31 cellular contexts compared by ENCODE assay signal in genomic region chr2:68472796-68473414, GRCh38.
"Had no signal": no experiment of that assay in that cellular context is flagged by ENCODE, and none has a peak within 500 bp of the region (broad histone marks: within the 10 kb centered on the region; RNA-seq: fewer than 3 reads in every experiment).

No MANE protein-coding gene starts in this region.

- H3K4me3 Mint-ChIP-seq: activated B cell treated with CpG ODN at 0.5 μM for 24 hours; activated naive CD4-positive, alpha-beta T cell treated with anti-CD3 and anti-CD28 coated beads, Interleukin-2, amount 10 ng/mL, durations not matched to agents 7 days and 5 days; activated naive CD8-positive, alpha-beta T cell treated with anti-CD3 and anti-CD28 coated beads, Interleukin-2, amount 10 ng/mL, durations not matched to agents 7 days and 5 days; T-cell had no signal

- H3K4me1 ChIP-seq: breast epithelium had no signal

- H3K27me3 ChIP-seq: adrenal gland, body of pancreas, breast epithelium had no signal

- H3K9me3 Mint-ChIP-seq: activated B cell treated with CpG ODN at 0.5 μM for 24 hours; activated naive CD4-positive, alpha-beta T cell treated with anti-CD3 and anti-CD28 coated beads, Interleukin-2, amount 10 ng/mL, durations not matched to agents 7 days and 5 days; activated naive CD8-positive, alpha-beta T cell treated with anti-CD3 and anti-CD28 coated beads, Interleukin-2, amount 10 ng/mL, durations not matched to agents 7 days and 5 days; T-cell had no signal

- ATAC-seq: body of pancreas, K562, Right ventricle myocardium inferior, SK-N-SH treated with all-trans-retinoic acid at 6 μM for 48 hours, T-cell had no signal

- DNase-seq: activated B cell treated with CpG ODN at 0.5 μM for 24 hours; activated CD4-positive, alpha-beta T cell treated with anti-CD3 and anti-CD28 coated beads for 48 hours; activated CD4-positive, CD25-positive, alpha-beta regulatory T cell treated with anti-CD3 and anti-CD28 coated beads, Interleukin-2, amount 50 U/mL, for 72 hours; activated CD8-positive, alpha-beta memory T cell treated with anti-CD3 and anti-CD28 coated beads, Interleukin-2, amount 50 U/mL, for 4 hours; activated gamma-delta T cell treated with Interleukin-2 at 50 U/mL for 16 hours; activated naive CD4-positive, alpha-beta T cell treated with anti-CD3 and anti-CD28 coated beads, Interleukin-2, amount 10 ng/mL, durations not matched to agents 7 days and 5 days; activated naive CD8-positive, alpha-beta T cell treated with anti-CD3 and anti-CD28 coated beads, Interleukin-2, amount 10 ng/mL, durations not matched to agents 7 days and 5 days; activated T-cell treated with anti-CD3 and anti-CD28 coated beads for 4 hours; activated T-cell treated with anti-CD3 and anti-CD28 coated beads, Interleukin-2, amount 50 U/mL, for 48 hours; adrenal gland; body of pancreas; IMR-90; NCI-H1092 treated with DMSO at 0.1 percent for 48 hours; NCI-H1436; NCI-H1694; NCI-H1930; NCI-H2081 treated with DMSO at 0.1 percent for 48 hours; NCI-H226; NCI-H526; NCI-H748 treated with DMSO at 0.1 percent for 48 hours; PC-9; SIG-M5; T-cell; T-helper 2 cell; T-helper 9 cell had no signal

- H3K27ac ChIP-seq: adrenal gland, body of pancreas, breast epithelium, PC-9, RWPE1, VCaP had no signal

- H3K36me3 ChIP-seq: adrenal gland, breast epithelium had no signal

- H3K27ac Mint-ChIP-seq: activated B cell treated with CpG ODN at 0.5 μM for 24 hours; activated naive CD4-positive, alpha-beta T cell treated with anti-CD3 and anti-CD28 coated beads, Interleukin-2, amount 10 ng/mL, durations not matched to agents 7 days and 5 days; activated naive CD8-positive, alpha-beta T cell treated with anti-CD3 and anti-CD28 coated beads, Interleukin-2, amount 10 ng/mL, durations not matched to agents 7 days and 5 days; T-cell had no signal

- H3K4me2 ChIP-seq: PC-9 had no signal

- H3K36me3 Mint-ChIP-seq: activated naive CD4-positive, alpha-beta T cell treated with anti-CD3 and anti-CD28 coated beads, Interleukin-2, amount 10 ng/mL, durations not matched to agents 7 days and 5 days; T-cell had no signal

- H3K4me3 ChIP-seq: adrenal gland, body of pancreas, breast epithelium, K562, PC-9 had no signal

- H3K27me3 Mint-ChIP-seq: activated B cell treated with CpG ODN at 0.5 μM for 24 hours; activated naive CD4-positive, alpha-beta T cell treated with anti-CD3 and anti-CD28 coated beads, Interleukin-2, amount 10 ng/mL, durations not matched to agents 7 days and 5 days; activated naive CD8-positive, alpha-beta T cell treated with anti-CD3 and anti-CD28 coated beads, Interleukin-2, amount 10 ng/mL, durations not matched to agents 7 days and 5 days; T-cell had no signal
